In the genomic region with DNA sequence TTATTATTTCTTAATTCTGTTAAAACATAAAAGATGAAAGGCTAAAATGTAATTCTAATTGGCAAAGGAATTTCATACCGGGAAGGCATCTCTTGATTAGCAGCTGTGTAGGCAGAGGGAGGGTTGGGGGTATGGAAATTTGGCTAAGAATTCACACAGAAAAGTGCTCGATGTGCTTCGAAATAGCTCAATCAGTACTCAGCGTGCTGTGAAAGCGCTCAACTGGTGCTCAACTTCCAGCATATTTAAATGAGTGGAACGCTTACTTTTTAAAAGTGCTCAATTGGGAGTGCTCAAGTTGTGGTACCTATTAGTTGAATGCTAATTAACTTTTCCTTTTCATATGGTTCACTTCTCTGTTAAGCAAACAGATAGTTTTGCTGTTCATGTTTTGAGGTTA, we compare ENCODE assay signal across 1 cellular context.
TF ChIP-seq lines count a peak whose summit lies in the region.

No MANE protein-coding gene starts in this region.

TF ChIP-seq in SK-N-SH treated with all-trans-retinoic acid at 6 μM for 48 hours, 23 proteins besides CTCF, POLR2A, EP300 and RAD21 (continued from another document):
- TF ChIP-seq CSRNP3 (CRISPR knock-in tag; IDR thresholded peaks at IDR 0.05) (no peak), ZFP3 (CRISPR knock-in tag; IDR thresholded peaks at IDR 0.05) (no peak), ESRRG (CRISPR knock-in tag; IDR thresholded peaks at IDR 0.05) (no peak)
